Comparison of ENCODE assay signal across 26 cellular contexts in the genomic region with DNA sequence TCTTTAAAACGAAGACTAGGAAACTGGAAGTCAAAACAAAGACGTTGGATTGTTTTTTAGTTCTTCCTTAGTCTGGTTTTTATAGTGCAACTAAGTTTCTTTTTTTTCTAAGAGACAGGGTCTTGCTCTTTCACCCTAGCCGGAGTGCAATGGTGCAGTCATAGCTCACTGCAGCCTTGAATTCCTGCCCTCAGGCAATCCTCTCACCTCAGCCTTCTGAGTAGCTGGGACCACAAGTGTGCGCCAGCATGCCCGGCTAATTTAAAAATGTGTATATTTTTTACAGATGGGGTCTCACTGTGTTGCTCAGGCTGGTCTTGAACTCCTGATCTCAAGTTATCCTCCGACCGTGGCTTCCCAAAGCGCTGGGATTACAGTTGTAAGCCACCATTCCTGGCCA.
"Had no signal": no experiment of that assay in that cellular context is flagged by ENCODE, and none has a peak within 500 bp of the region (broad histone marks: within the 10 kb centered on the region; RNA-seq: fewer than 3 reads in every experiment).

No MANE protein-coding gene starts in this region.

- H3K9me3 Mint-ChIP-seq: natural killer cell; stimulated activated effector memory CD8-positive, alpha-beta T cell treated with anti-CD3 and anti-CD28 coated beads, Interleukin-12 subunit alpha, Interleukin-12 subunit beta, amount 100 ng/mL, for 72 hours; stimulated activated naive B cell treated with anti-CD40 and anti-IgM and Interleukin-4, amounts not matched to agents 10 μg/mL and 1 μg/mL and 100 μg/mL, for 72 hours; stimulated activated naive CD8-positive, alpha-beta T cell treated with anti-CD3 and anti-CD28 coated beads, Interleukin-15, Interleukin-2, amounts not matched to agents 100 ng/mL and 50 ng/mL, for 24 hours; type B pancreatic cell had no signal

- H3K4me1 ChIP-seq: neural progenitor cell, prostate gland, sigmoid colon, thyroid gland, tibial nerve, upper lobe of right lung, uterus had no signal

- ATAC-seq: naive thymus-derived CD4-positive, alpha-beta T cell; natural killer cell; right cardiac atrium; right lobe of liver; stimulated activated effector memory CD8-positive, alpha-beta T cell treated with anti-CD3 and anti-CD28 coated beads, Interleukin-12 subunit alpha, Interleukin-12 subunit beta, amount 100 ng/mL, for 72 hours; stimulated activated naive B cell treated with anti-CD40 and anti-IgM and Interleukin-4, amounts not matched to agents 10 μg/mL and 1 μg/mL and 100 μg/mL, for 72 hours; upper lobe of right lung had no signal

- H3K27ac ChIP-seq: neural progenitor cell, ovary, prostate gland, right lobe of liver, sigmoid colon, stomach, thoracic aorta, thyroid gland, tibial nerve, upper lobe of right lung, uterus had no signal

- DNase-seq: naive thymus-derived CD4-positive, alpha-beta T cell; natural killer cell; occipital lobe; ovary; right cardiac atrium; right lobe of liver; sigmoid colon; small intestine; stimulated activated CD4-positive, alpha-beta T cell treated with anti-CD3 and anti-CD28 coated beads, Interleukin-15, amount 100 ng/mL, for 24 hours; stimulated activated CD4-positive, alpha-beta T cell treated with anti-CD3 and anti-CD28 coated beads, Interleukin-2, amount 100 ng/mL, for 24 hours; stimulated activated CD4-positive, alpha-beta T cell treated with anti-CD3 and anti-CD28 coated beads, Interleukin-2, amount 100 ng/mL, for 48 hours; stimulated activated CD4-positive, alpha-beta T cell treated with anti-CD3 and anti-CD28 coated beads, Interleukin-4, amount 100 ng/mL, for 24 hours; stimulated activated naive B cell treated with anti-CD40 and anti-IgM and Interleukin-4, amounts not matched to agents 10 μg/mL and 1 μg/mL and 100 μg/mL, for 72 hours; stimulated activated naive CD4-positive, alpha-beta T cell treated with Interleukin-2 at 50 U/mL for 16 hours; stomach; thyroid gland; upper lobe of right lung; uterus had no signal

- H3K27ac Mint-ChIP-seq: naive thymus-derived CD4-positive, alpha-beta T cell; natural killer cell; nephron; neural progenitor cell; stimulated activated effector memory CD8-positive, alpha-beta T cell treated with anti-CD3 and anti-CD28 coated beads, Interleukin-12 subunit alpha, Interleukin-12 subunit beta, amount 100 ng/mL, for 72 hours; stimulated activated naive CD8-positive, alpha-beta T cell treated with anti-CD3 and anti-CD28 coated beads, Interleukin-15, Interleukin-2, amounts not matched to agents 100 ng/mL and 50 ng/mL, for 24 hours; type B pancreatic cell had no signal

- H2AFZ ChIP-seq: neural progenitor cell had no signal

- H3K9me3 ChIP-seq: ovary, prostate gland, right lobe of liver, sigmoid colon, stomach, thoracic aorta, thyroid gland, tibial nerve, upper lobe of right lung, uterus had no signal

- H3K4me3 Mint-ChIP-seq: naive thymus-derived CD4-positive, alpha-beta T cell; natural killer cell; nephron; neural progenitor cell; stimulated activated effector memory CD8-positive, alpha-beta T cell treated with anti-CD3 and anti-CD28 coated beads, Interleukin-12 subunit alpha, Interleukin-12 subunit beta, amount 100 ng/mL, for 72 hours; stimulated activated naive B cell treated with anti-CD40 and anti-IgM and Interleukin-4, amounts not matched to agents 10 μg/mL and 1 μg/mL and 100 μg/mL, for 72 hours; stimulated activated naive CD8-positive, alpha-beta T cell treated with anti-CD3 and anti-CD28 coated beads, Interleukin-15, Interleukin-2, amounts not matched to agents 100 ng/mL and 50 ng/mL, for 24 hours; type B pancreatic cell had no signal

- H3K9ac ChIP-seq: neural progenitor cell had no signal

- H3K4me2 ChIP-seq: neural progenitor cell had no signal

- FAIRE-seq: small intestine had no signal

- H3K27me3 Mint-ChIP-seq: naive thymus-derived CD4-positive, alpha-beta T cell; stimulated activated naive B cell treated with anti-CD40 and anti-IgM and Interleukin-4, amounts not matched to agents 10 μg/mL and 1 μg/mL and 100 μg/mL, for 72 hours; stimulated activated naive CD8-positive, alpha-beta T cell treated with anti-CD3 and anti-CD28 coated beads, Interleukin-15, Interleukin-2, amounts not matched to agents 100 ng/mL and 50 ng/mL, for 24 hours; type B pancreatic cell had no signal

- H3K4me3 ChIP-seq: neural progenitor cell, ovary, prostate gland, right lobe of liver, sigmoid colon, stomach, thoracic aorta, thyroid gland, tibial nerve, upper lobe of right lung, uterus had no signal

- H3K36me3 ChIP-seq: ovary, uterus had no signal

- H3K27me3 ChIP-seq: neural progenitor cell, ovary, right lobe of liver, sigmoid colon, stomach, thyroid gland, tibial nerve, upper lobe of right lung, uterus had no signal

- H3K4me1 Mint-ChIP-seq: nephron; neural progenitor cell; stimulated activated effector memory CD8-positive, alpha-beta T cell treated with anti-CD3 and anti-CD28 coated beads, Interleukin-12 subunit alpha, Interleukin-12 subunit beta, amount 100 ng/mL, for 72 hours had no signal
